8 cellular contexts compared by ENCODE assay signal in genomic region chr22:36541831-36542391, GRCh38. TPM values are rescaled to one million over a fixed set of nuclear protein-coding genes. Genes with fewer than 3 reads are reported as not detected.
DNase-seq lines count a peak whose midpoint lies in the region; ATAC-seq and TF ChIP-seq lines count a peak whose summit lies in the region.

No MANE protein-coding gene starts in this region.

- CTCF ChIA-PET in CD8-positive, alpha-beta T cell (lab: Charles Lee) = no interaction called here

- intact Hi-C loops in CD8-positive, alpha-beta T cell (cut with DNase I, micrococcal nuclease) = no loop called here

- no peaks in the 10 kb centered on the region for H3K27me3 ChIP-seq in CD8-positive, alpha-beta T cell (ENCODE audit: insufficient read depth, low read length)
- H3K27me3 ChIP-seq in suprapubic skin = peaks cover 7% of the 10 kb centered on the region

- no peaks in the 10 kb centered on the region for H3K36me3 Mint-ChIP-seq in CD8-positive, alpha-beta T cell

- H3K4me3 ChIP-seq in CD8-positive, alpha-beta T cell (ENCODE audit: low read depth, low read length) = no peak overlapping the region
- H3K4me3 ChIP-seq in suprapubic skin = no peak overlapping the region

- peak in 1 of 7 experiments; percentile 16 for DNase-seq in CD8-positive, alpha-beta T cell
- DNase-seq in RKO (ENCODE audit: low spot score) (peak; percentile 98), amniotic epithelial cell (ENCODE audit: low read depth) (peak; percentile 96), omental fat pad (ENCODE audit: low spot score) (no peak), NCI-H146 (lab: John Stamatoyannopoulos, UW) (no peak), suprapubic skin (ENCODE audit: low spot score in 2 of 2) (no peak), NCI-H82 (lab: John Stamatoyannopoulos, UW) (no peak)
- DNase-seq in NK-92 treated with Interleukin-12 subunit alpha and Interleukin-12 subunit beta, amount 100 ng/mL, for 24 hours (lab: John Stamatoyannopoulos, UW) = no peak

- H3K4me1 ChIP-seq in CD8-positive, alpha-beta T cell (ENCODE audit: insufficient read depth, low read length) = peaks cover 5% of the 10 kb centered on the region
- H3K4me1 ChIP-seq in suprapubic skin = peaks cover 4% of the 10 kb centered on the region

- no peaks in the 10 kb centered on the region for H3K36me3 ChIP-seq in CD8-positive, alpha-beta T cell (ENCODE audit: insufficient read depth, low read length)
- H3K36me3 ChIP-seq in suprapubic skin = no peaks in the 10 kb centered on the region

- TF ChIP-seq EP300 in suprapubic skin (IDR thresholded peaks at IDR 0.05) = no peak

- 30% methylated on average over 9 of the region's 9 CpGs for WGBS in suprapubic skin

- no peak overlapping the region for H3K27ac ChIP-seq in CD8-positive, alpha-beta T cell (ENCODE audit: low read depth, low read length)
- no peak overlapping the region for H3K27ac ChIP-seq in suprapubic skin

- peaks cover 13% of the 10 kb centered on the region for H3K27me3 Mint-ChIP-seq in CD8-positive, alpha-beta T cell (ENCODE audit: low read depth)

- no peaks in the 10 kb centered on the region for H3K9me3 Mint-ChIP-seq in CD8-positive, alpha-beta T cell

- H3K4me1 Mint-ChIP-seq in CD8-positive, alpha-beta T cell (ENCODE audit: low read depth) = peaks cover 7% of the 10 kb centered on the region

- no peak for TF ChIP-seq POLR2A in suprapubic skin (IDR thresholded peaks at IDR 0.05)

- POLR2A ChIA-PET in CD8-positive, alpha-beta T cell (lab: Charles Lee) = interaction anchor here (1.3 kb wide), 1 partner anchor 13 kb away, joined by 3 read pairs; the partner anchor contains the start of gene EIF3D

- no peak for TF ChIP-seq CTCF in CD8-positive, alpha-beta T cell (IDR thresholded peaks at IDR 0.05)
- TF ChIP-seq CTCF in omental fat pad (IDR thresholded peaks at IDR 0.05) (no peak), suprapubic skin (IDR thresholded peaks at IDR 0.05) (no peak)

- H3K9me3 ChIP-seq in CD8-positive, alpha-beta T cell (ENCODE audit: low read length) = no peaks in the 10 kb centered on the region
- no peaks in the 10 kb centered on the region for H3K9me3 ChIP-seq in suprapubic skin

- no peak overlapping the region for H3K27ac Mint-ChIP-seq in CD8-positive, alpha-beta T cell

- H3K4me3 Mint-ChIP-seq in CD8-positive, alpha-beta T cell = no peak overlapping the region

- ATAC-seq in CD8-positive, alpha-beta T cell = peak; percentile 31
- ATAC-seq in omental fat pad (ENCODE audit: low FRiP score) = peak; percentile 62

RNA-seq across cellular contexts. Expression of gene EIF3D, which starts 12.9 kb away (rescaled TPM):
- total RNA-seq in CD8-positive, alpha-beta T cell = 100 to 1,000 TPM; 302 to 315 TPM
- total RNA-seq in omental fat pad (100 to 1,000 TPM; 248 to 355 (median 268) TPM), suprapubic skin (100 to 1,000 TPM; 247 to 409 (median 332) TPM)

RNA-seq across cellular contexts. Expression of gene FOXRED2, which starts 35.1 kb away (rescaled TPM):
- total RNA-seq in CD8-positive, alpha-beta T cell = 1 to 10 TPM; 2.1 TPM
- 10 to 100 TPM in 1 of 4 donors, 1 to 10 TPM in 3; 4.0 to 11.7 (median 5.1) TPM for total RNA-seq in omental fat pad
- total RNA-seq in suprapubic skin = 10 to 100 TPM; 11.4 to 20.9 (median 14.0) TPM

Comparison
In these comparisons a context has a peak if more than half of its experiments do, and no peak if none do; other contexts are left out.
1. DNase-seq: peak in RKO (single experiment) and amniotic epithelial cell (single experiment); none in omental fat pad (single experiment), NCI-H146 (single experiment), suprapubic skin (0 of 2), NK-92 treated with Interleukin-12 subunit alpha and Interleukin-12 subunit beta, amount 100 ng/mL, for 24 hours (single experiment) and NCI-H82 (single experiment).